In genomic region chr9:114367823-114368609, GRCh38 we compare ENCODE assay signal across 16 cellular contexts. TPM values are rescaled to one million over a fixed set of nuclear protein-coding genes. Genes with fewer than 3 reads are reported as not detected.
A peak's percentile ranks its signal among the peaks of the same experiment; 100 is the strongest.
DNase-seq lines count a peak whose midpoint lies in the region; ATAC-seq and TF ChIP-seq lines count a peak whose summit lies in the region.
"Had no signal": no experiment of that assay in that cellular context is flagged by ENCODE, and none has a peak within 500 bp of the region (broad histone marks: within the 10 kb centered on the region; RNA-seq: fewer than 3 reads in every experiment).

No MANE protein-coding gene starts in this region.

- POLR2A ChIA-PET in WTC11 (lab: Charles Lee): interaction anchor here (0.6 kb wide), 1 partner anchor 458 kb away, joined by 3 read pairs; no protein-coding TSS in a partner anchor

- ATAC-seq in WTC11 (no peak), SK-N-SH treated with all-trans-retinoic acid at 6 μM for 48 hours (no peak), GM21717 (IDR thresholded peaks at IDR 0.05; ENCODE audit: unreplicated experiment) (no peak)
- ATAC-seq: A549; activated CD4-positive, CD25-positive, alpha-beta regulatory T cell treated with anti-CD3 and anti-CD28 coated beads, Interleukin-2, amount 50 U/mL, for 24 hours had no signal

- H3K4me3 ChIP-seq in suprapubic skin: no peak overlapping the region
- H3K4me3 ChIP-seq: A549 had no signal

- TF ChIP-seq EP300 in suprapubic skin (IDR thresholded peaks at IDR 0.05): no peak

- H3K27ac Mint-ChIP-seq in activated CD4-positive, alpha-beta T cell treated with anti-CD3 and anti-CD28 coated beads, Interleukin-2, amount 10 ng/mL, durations not matched to agents 24 days and 14 days: peak overlapping the region; percentile 87
- no peak overlapping the region for H3K27ac Mint-ChIP-seq in WTC11
- H3K27ac Mint-ChIP-seq in immature natural killer cell: peak overlapping the region; percentile 90 to 100 (median 94)
- H3K27ac Mint-ChIP-seq: type B pancreatic cell had no signal

- 89% methylated on average over 6 of the region's 13 CpGs for WGBS in suprapubic skin

- H3K27ac ChIP-seq in suprapubic skin: peak overlapping the region; percentile 53

- no peak for DNase-seq in activated CD4-positive, alpha-beta T cell treated with anti-CD3 and anti-CD28 coated beads, Interleukin-2, amount 10 ng/mL, durations not matched to agents 24 days and 14 days
- DNase-seq in activated CD4-positive, alpha-beta T cell treated with anti-CD3 and anti-CD28 coated beads for 48 hours: no peak
- DNase-seq in WTC11 (ENCODE audit: low spot score) (no peak), immature natural killer cell (peak; percentile 49 to 69 (median 68)), suprapubic skin (ENCODE audit: low spot score in 2 of 2) (peak in 1 of 2 donors; percentile 50), islet precursor cell (no peak)
- DNase-seq: EL; erythroblast; nucleus accumbens; SHP77; stimulated activated CD4-positive, alpha-beta T cell treated with anti-CD3 and anti-CD28 coated beads, Interleukin-2, amount 100 ng/mL, for 48 hours had no signal

- intact Hi-C loops in activated CD4-positive, alpha-beta T cell treated with anti-CD3 and anti-CD28 coated beads, Interleukin-2, amount 10 ng/mL, durations not matched to agents 24 days and 14 days (cut with micrococcal nuclease): loop anchor here (2.0 kb wide), 1 partner anchor 15 kb away; no protein-coding TSS in a partner anchor

- no peak for TF ChIP-seq CTCF in WTC11 (IDR thresholded peaks at IDR 0.05)
- TF ChIP-seq CTCF in suprapubic skin (IDR thresholded peaks at IDR 0.05): no peak

- H3K27me3 ChIP-seq in suprapubic skin: no peaks in the 10 kb centered on the region

- no peak for TF ChIP-seq POLR2A in suprapubic skin (IDR thresholded peaks at IDR 0.05)

- H3K4me1 ChIP-seq in suprapubic skin: peaks cover 30% of the 10 kb centered on the region

- no peaks in the 10 kb centered on the region for H3K27me3 Mint-ChIP-seq in activated CD4-positive, alpha-beta T cell treated with anti-CD3 and anti-CD28 coated beads, Interleukin-2, amount 10 ng/mL, durations not matched to agents 24 days and 14 days
- H3K27me3 Mint-ChIP-seq in WTC11 (ENCODE audit: low read depth): no peaks in the 10 kb centered on the region
- H3K27me3 Mint-ChIP-seq in immature natural killer cell (ENCODE audit: low read depth in 3 of 3): peaks cover 60 to 83% (median 70%) of the 10 kb centered on the region in 3 donors
- H3K27me3 Mint-ChIP-seq: type B pancreatic cell had no signal

- peaks cover 78% of the 10 kb centered on the region for H3K4me1 Mint-ChIP-seq in activated CD4-positive, alpha-beta T cell treated with anti-CD3 and anti-CD28 coated beads, Interleukin-2, amount 10 ng/mL, durations not matched to agents 24 days and 14 days
- H3K4me1 Mint-ChIP-seq in WTC11 (peaks cover 46% of the 10 kb centered on the region), immature natural killer cell (peaks cover 95 to 98% of the 10 kb centered on the region in 2 donors)

- H3K36me3 Mint-ChIP-seq in activated CD4-positive, alpha-beta T cell treated with anti-CD3 and anti-CD28 coated beads, Interleukin-2, amount 10 ng/mL, durations not matched to agents 24 days and 14 days (ENCODE audit: low read depth): peaks cover 79% of the 10 kb centered on the region
- H3K36me3 Mint-ChIP-seq in WTC11 (peaks cover 15% of the 10 kb centered on the region), immature natural killer cell (peaks cover 29 to 51% (median 36%) of the 10 kb centered on the region in 3 donors)

- H3K9me3 Mint-ChIP-seq in activated CD4-positive, alpha-beta T cell treated with anti-CD3 and anti-CD28 coated beads, Interleukin-2, amount 10 ng/mL, durations not matched to agents 24 days and 14 days: no peaks in the 10 kb centered on the region
- H3K9me3 Mint-ChIP-seq in WTC11 (no peaks in the 10 kb centered on the region), immature natural killer cell (peaks cover 0 to 4% (median 0%) of the 10 kb centered on the region in 6 donors)
- H3K9me3 Mint-ChIP-seq: type B pancreatic cell had no signal

- CTCF ChIA-PET in WTC11 (lab: Charles Lee): interaction anchor here (0.6 to 1.4 kb wide), 2 partner anchors 38 to 107 kb away, joined by 3 read pairs; no protein-coding TSS in a partner anchor

- peak overlapping the region; percentile 59 for H3K4me3 Mint-ChIP-seq in activated CD4-positive, alpha-beta T cell treated with anti-CD3 and anti-CD28 coated beads, Interleukin-2, amount 10 ng/mL, durations not matched to agents 24 days and 14 days
- H3K4me3 Mint-ChIP-seq in WTC11 (no peak overlapping the region), immature natural killer cell (peak overlapping the region; percentile 50 to 89 (median 63))
- H3K4me3 Mint-ChIP-seq: type B pancreatic cell had no signal

- H3K36me3 ChIP-seq in suprapubic skin: peaks cover 35% of the 10 kb centered on the region

- H3K9me3 ChIP-seq in suprapubic skin: no peaks in the 10 kb centered on the region
- H3K9me3 ChIP-seq: A549 had no signal

TF ChIP-seq in WTC11, 78 proteins besides CTCF, POLR2A, EP300 and RAD21 (continues in another document):
- TF ChIP-seq, protein P1, sequence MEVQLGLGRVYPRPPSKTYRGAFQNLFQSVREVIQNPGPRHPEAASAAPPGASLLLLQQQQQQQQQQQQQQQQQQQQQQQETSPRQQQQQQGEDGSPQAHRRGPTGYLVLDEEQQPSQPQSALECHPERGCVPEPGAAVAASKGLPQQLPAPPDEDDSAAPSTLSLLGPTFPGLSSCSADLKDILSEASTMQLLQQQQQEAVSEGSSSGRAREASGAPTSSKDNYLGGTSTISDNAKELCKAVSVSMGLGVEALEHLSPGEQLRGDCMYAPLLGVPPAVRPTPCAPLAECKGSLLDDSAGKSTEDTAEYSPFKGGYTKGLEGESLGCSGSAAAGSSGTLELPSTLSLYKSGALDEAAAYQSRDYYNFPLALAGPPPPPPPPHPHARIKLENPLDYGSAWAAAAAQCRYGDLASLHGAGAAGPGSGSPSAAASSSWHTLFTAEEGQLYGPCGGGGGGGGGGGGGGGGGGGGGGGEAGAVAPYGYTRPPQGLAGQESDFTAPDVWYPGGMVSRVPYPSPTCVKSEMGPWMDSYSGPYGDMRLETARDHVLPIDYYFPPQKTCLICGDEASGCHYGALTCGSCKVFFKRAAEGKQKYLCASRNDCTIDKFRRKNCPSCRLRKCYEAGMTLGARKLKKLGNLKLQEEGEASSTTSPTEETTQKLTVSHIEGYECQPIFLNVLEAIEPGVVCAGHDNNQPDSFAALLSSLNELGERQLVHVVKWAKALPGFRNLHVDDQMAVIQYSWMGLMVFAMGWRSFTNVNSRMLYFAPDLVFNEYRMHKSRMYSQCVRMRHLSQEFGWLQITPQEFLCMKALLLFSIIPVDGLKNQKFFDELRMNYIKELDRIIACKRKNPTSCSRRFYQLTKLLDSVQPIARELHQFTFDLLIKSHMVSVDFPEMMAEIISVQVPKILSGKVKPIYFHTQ (CRISPR knock-in tag; IDR thresholded peaks at IDR 0.05): no peak

TF ChIP-seq in SK-N-SH treated with all-trans-retinoic acid at 6 μM for 48 hours, 23 proteins besides CTCF, POLR2A, EP300 and RAD21:
- TF ChIP-seq, protein P2, sequence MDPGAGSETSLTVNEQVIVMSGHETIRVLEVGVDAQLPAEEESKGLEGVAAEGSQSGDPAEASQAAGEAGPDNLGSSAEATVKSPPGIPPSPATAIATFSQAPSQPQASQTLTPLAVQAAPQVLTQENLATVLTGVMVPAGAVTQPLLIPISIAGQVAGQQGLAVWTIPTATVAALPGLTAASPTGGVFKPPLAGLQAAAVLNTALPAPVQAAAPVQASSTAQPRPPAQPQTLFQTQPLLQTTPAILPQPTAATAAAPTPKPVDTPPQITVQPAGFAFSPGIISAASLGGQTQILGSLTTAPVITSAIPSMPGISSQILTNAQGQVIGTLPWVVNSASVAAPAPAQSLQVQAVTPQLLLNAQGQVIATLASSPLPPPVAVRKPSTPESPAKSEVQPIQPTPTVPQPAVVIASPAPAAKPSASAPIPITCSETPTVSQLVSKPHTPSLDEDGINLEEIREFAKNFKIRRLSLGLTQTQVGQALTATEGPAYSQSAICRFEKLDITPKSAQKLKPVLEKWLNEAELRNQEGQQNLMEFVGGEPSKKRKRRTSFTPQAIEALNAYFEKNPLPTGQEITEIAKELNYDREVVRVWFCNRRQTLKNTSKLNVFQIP (CRISPR knock-in tag; IDR thresholded peaks at IDR 0.05; ENCODE audit: borderline replicate concordance, low read depth): no peak
- TF ChIP-seq ZNF565 (CRISPR knock-in tag; conservative IDR thresholded peaks at IDR 0.05; ENCODE audit: low read depth): no peak
- TF ChIP-seq, protein P3, sequence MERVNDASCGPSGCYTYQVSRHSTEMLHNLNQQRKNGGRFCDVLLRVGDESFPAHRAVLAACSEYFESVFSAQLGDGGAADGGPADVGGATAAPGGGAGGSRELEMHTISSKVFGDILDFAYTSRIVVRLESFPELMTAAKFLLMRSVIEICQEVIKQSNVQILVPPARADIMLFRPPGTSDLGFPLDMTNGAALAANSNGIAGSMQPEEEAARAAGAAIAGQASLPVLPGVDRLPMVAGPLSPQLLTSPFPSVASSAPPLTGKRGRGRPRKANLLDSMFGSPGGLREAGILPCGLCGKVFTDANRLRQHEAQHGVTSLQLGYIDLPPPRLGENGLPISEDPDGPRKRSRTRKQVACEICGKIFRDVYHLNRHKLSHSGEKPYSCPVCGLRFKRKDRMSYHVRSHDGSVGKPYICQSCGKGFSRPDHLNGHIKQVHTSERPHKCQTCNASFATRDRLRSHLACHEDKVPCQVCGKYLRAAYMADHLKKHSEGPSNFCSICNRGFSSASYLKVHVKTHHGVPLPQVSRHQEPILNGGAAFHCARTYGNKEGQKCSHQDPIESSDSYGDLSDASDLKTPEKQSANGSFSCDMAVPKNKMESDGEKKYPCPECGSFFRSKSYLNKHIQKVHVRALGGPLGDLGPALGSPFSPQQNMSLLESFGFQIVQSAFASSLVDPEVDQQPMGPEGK (CRISPR knock-in tag; IDR thresholded peaks at IDR 0.05; ENCODE audit: borderline replicate concordance): no peak

RNA-seq across cellular contexts. Expression of gene AKNA, which starts 19.8 kb away (rescaled TPM):
- total RNA-seq in activated CD4-positive, alpha-beta T cell treated with anti-CD3 and anti-CD28 coated beads, Interleukin-2, amount 10 ng/mL, durations not matched to agents 24 days and 14 days: 149 and 150 TPM in 2 replicates
- total RNA-seq in WTC11 (2021): 26.0 to 29.3 TPM (median 27.5 TPM) in 3 replicates
- polyA plus RNA-seq in immature natural killer cell: 10 to 100 TPM in 2 of 3 donors, 1 to 10 TPM in 1; 4.0 to 56.3 (median 13.8) TPM
- total RNA-seq in suprapubic skin: 10 to 100 TPM; 10.5 to 27.1 (median 14.4) TPM

RNA-seq across cellular contexts. Expression of gene ORM2, which starts 38.3 kb away (rescaled TPM):
- total RNA-seq in activated CD4-positive, alpha-beta T cell treated with anti-CD3 and anti-CD28 coated beads, Interleukin-2, amount 10 ng/mL, durations not matched to agents 24 days and 14 days: not detected in 2 replicates
- 0.73 to 1.6 TPM (median 1.0 TPM) in 3 replicates for total RNA-seq in WTC11 (2021)
- not detected for polyA plus RNA-seq in immature natural killer cell
- total RNA-seq in suprapubic skin: 1 to 10 TPM in 1 of 4 donors, not detected in 3; 9.5 TPM

RNA-seq across cellular contexts. Expression of gene ORM1, which starts 45.1 kb away (rescaled TPM):
- total RNA-seq in activated CD4-positive, alpha-beta T cell treated with anti-CD3 and anti-CD28 coated beads, Interleukin-2, amount 10 ng/mL, durations not matched to agents 24 days and 14 days: not detected in 2 replicates
- total RNA-seq in WTC11 (2021) (3.9 to 7.2 TPM (median 5.4 TPM) in 3 replicates), suprapubic skin (10 to 100 TPM in 1 of 4 donors, not detected in 3; 59.2 TPM)
- polyA plus RNA-seq in immature natural killer cell: not detected

Comparison
In these comparisons a context has a peak if more than half of its experiments do, and no peak if none do; other contexts are left out.
1. DNase-seq: peak in immature natural killer cell (3 of 3); none in activated CD4-positive, alpha-beta T cell treated with anti-CD3 and anti-CD28 coated beads, Interleukin-2, amount 10 ng/mL, durations not matched to agents 24 days and 14 days (single experiment), activated CD4-positive, alpha-beta T cell treated with anti-CD3 and anti-CD28 coated beads for 48 hours (single experiment), WTC11 (single experiment) and islet precursor cell (single experiment).